ENCODE assay signal across 8 cellular contexts in the genomic region with DNA sequence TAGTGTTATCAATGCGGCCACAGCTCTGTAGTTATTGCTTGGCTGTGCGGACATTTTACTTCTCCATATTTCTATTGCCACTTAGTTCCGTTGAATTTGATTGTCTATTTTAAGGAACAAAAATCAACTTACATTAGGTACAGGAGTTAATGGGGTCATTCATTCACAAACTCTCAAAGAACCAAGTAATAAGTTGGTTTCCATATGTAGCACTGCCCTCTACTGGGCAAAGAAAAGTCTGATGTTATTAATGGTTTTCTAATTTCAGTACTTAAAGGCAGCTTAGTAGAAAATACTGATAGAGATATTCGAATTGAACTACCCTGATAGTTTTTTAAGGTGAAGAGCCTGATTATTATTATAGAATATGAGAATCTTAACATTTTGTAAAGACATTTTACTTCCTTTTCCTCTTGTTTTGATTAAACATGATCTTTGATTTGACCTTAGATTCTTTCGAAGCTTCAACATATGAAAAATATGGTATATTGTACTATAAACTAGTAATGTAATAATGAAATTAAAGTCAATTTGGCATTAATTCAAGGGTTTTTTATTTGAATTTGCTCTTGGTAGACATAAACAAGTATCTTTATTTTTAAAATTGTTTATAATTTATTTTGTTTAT.
DNase-seq lines count a peak whose midpoint lies in the region; ATAC-seq, FAIRE-seq and TF ChIP-seq lines count a peak whose summit lies in the region.

No MANE protein-coding gene starts in this region.

- peak; percentile 18 for DNase-seq in AG08395 (ENCODE audit: low spot score)
- no peak for DNase-seq in GM18507 (ENCODE audit: extremely low spot score, insufficient read length, low read depth)
- peak; percentile 74 for DNase-seq in SK-N-DZ (ENCODE audit: low spot score)
- DNase-seq in glomerular visceral epithelial cell (ENCODE audit: extremely low spot score): peak; percentile 18
- DNase-seq in urothelium cell line (ENCODE audit: low spot score): peak; percentile 14
- no peak for DNase-seq in islet precursor cell

- peak; percentile 41 for FAIRE-seq in GM18507 (lab: Jason Lieb, UNC)
- no peak for FAIRE-seq in urothelium cell line (lab: Jason Lieb, UNC)

- ATAC-seq in HG03439 (IDR thresholded peaks at IDR 0.05; ENCODE audit: unreplicated experiment): no peak

- peak; percentile 70 for TF ChIP-seq CTCF in LNCAP (IDR thresholded peaks at IDR 0.05)

Comparison
In these comparisons a context has a peak if more than half of its experiments do, and no peak if none do; other contexts are left out.
1. DNase-seq: peak in AG08395 (single experiment), SK-N-DZ (single experiment), glomerular visceral epithelial cell (single experiment) and urothelium cell line (single experiment); none in GM18507 (single experiment) and islet precursor cell (single experiment).